1 cellular context compared by ENCODE assay signal in the genomic region with DNA sequence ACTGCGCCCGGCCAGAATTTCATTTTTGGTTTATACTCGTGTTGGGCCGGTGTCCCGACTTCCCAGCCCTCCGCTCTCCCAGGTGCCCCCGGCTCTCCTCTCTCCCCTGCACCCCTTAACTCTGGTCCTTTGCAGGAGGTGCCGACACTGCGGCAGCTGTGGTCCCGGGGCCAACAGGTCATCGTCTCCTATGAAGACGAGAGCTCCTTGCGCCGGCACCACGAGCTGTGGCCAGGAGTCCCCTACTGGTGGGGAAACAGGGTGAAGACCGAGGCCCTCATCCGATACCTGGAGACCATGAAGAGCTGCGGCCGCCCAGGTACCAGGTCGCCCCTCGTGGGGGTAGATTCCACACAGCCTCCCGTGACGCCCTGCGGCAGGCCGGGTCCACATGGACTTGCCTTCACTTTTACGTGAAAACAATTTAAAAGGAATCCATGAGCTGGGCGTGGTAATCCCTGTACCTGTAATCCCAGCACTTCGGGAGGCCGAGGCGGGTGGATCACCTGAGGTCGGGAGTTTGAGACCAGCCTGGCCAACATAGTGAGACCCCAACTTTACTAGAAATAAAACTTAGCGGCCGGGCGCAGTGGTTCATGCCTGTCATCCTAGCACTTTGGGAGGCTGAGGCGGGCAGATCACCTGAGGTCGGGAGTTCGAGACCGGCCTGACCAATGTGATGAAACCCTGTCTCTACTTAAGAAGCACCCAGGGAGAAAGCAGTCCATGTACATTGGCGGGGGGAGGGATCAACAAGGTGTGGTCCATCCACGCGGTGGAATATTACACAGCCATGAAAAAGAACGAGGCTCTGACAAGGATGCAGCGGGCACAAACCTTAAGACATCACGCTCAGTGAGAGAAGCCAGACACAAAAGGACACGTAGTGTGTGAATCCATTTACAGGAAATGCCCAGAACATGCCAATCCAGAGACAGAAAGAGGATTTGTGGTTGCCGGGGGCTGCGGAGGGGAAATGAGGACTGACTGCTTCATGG.
TF ChIP-seq lines count a peak whose summit lies in the region.

No MANE protein-coding gene starts in this region.

TF ChIP-seq in GM12878, 131 proteins besides CTCF, POLR2A, EP300 and RAD21:
- TF ChIP-seq, protein P1, sequence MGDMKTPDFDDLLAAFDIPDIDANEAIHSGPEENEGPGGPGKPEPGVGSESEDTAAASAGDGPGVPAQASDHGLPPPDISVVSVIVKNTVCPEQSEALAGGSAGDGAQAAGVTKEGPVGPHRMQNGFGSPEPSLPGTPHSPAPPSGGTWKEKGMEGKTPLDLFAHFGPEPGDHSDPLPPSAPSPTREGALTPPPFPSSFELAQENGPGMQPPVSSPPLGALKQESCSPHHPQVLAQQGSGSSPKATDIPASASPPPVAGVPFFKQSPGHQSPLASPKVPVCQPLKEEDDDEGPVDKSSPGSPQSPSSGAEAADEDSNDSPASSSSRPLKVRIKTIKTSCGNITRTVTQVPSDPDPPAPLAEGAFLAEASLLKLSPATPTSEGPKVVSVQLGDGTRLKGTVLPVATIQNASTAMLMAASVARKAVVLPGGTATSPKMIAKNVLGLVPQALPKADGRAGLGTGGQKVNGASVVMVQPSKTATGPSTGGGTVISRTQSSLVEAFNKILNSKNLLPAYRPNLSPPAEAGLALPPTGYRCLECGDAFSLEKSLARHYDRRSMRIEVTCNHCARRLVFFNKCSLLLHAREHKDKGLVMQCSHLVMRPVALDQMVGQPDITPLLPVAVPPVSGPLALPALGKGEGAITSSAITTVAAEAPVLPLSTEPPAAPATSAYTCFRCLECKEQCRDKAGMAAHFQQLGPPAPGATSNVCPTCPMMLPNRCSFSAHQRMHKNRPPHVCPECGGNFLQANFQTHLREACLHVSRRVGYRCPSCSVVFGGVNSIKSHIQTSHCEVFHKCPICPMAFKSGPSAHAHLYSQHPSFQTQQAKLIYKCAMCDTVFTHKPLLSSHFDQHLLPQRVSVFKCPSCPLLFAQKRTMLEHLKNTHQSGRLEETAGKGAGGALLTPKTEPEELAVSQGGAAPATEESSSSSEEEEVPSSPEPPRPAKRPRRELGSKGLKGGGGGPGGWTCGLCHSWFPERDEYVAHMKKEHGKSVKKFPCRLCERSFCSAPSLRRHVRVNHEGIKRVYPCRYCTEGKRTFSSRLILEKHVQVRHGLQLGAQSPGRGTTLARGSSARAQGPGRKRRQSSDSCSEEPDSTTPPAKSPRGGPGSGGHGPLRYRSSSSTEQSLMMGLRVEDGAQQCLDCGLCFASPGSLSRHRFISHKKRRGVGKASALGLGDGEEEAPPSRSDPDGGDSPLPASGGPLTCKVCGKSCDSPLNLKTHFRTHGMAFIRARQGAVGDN (IDR thresholded peaks at IDR 0.05), result no peak
- no peak for TF ChIP-seq CHD4 (IDR thresholded peaks at IDR 0.05)
- TF ChIP-seq, protein P2, sequence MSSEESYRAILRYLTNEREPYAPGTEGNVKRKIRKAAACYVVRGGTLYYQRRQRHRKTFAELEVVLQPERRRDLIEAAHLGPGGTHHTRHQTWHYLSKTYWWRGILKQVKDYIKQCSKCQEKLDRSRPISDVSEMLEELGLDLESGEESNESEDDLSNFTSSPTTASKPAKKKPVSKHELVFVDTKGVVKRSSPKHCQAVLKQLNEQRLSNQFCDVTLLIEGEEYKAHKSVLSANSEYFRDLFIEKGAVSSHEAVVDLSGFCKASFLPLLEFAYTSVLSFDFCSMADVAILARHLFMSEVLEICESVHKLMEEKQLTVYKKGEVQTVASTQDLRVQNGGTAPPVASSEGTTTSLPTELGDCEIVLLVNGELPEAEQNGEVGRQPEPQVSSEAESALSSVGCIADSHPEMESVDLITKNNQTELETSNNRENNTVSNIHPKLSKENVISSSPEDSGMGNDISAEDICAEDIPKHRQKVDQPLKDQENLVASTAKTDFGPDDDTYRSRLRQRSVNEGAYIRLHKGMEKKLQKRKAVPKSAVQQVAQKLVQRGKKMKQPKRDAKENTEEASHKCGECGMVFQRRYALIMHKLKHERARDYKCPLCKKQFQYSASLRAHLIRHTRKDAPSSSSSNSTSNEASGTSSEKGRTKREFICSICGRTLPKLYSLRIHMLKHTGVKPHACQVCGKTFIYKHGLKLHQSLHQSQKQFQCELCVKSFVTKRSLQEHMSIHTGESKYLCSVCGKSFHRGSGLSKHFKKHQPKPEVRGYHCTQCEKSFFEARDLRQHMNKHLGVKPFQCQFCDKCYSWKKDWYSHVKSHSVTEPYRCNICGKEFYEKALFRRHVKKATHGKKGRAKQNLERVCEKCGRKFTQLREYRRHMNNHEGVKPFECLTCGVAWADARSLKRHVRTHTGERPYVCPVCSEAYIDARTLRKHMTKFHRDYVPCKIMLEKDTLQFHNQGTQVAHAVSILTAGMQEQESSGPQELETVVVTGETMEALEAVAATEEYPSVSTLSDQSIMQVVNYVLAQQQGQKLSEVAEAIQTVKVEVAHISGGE (CRISPR knock-in tag; IDR thresholded peaks at IDR 0.05), result no peak
- TF ChIP-seq LARP7 (IDR thresholded peaks at IDR 0.05), result no peak
